In the genomic region with DNA sequence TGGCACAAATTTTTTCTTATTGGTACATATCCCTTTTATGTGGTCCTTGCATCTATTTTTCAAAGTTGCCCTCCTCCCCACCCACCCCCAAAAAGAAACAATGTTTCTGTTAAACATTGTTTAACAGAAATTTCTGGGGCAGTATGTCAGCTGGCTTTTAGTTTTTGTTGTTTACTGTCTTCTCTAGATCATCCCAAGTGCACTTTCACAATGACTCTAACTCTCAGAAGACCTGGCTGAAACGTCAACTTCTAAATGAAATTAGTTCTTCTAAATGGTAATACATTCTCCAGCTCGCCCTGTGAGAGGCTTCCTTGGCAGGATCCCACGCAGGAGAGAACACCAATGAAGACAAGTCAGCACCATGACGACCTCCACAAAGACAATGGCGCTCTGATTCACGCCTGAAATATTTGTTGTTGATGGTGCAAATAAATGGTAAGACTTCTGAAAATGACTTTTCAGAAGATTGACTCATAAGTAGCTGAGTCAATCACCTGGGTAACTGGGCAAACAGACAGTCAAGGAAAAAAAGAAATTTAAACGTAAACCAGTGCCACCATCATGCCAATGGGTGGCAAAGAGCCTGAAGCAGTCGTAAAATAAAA, we compare ENCODE assay signal across 9 cellular contexts.
DNase-seq lines count a peak whose midpoint lies in the region; ATAC-seq and TF ChIP-seq lines count a peak whose summit lies in the region.
"Had no signal": no experiment of that assay in that cellular context is flagged by ENCODE, and none has a peak within 500 bp of the region (broad histone marks: within the 10 kb centered on the region; RNA-seq: fewer than 3 reads in every experiment).

No MANE protein-coding gene starts in this region.

- ATAC-seq in GM19035 (IDR thresholded peaks at IDR 0.05; ENCODE audit: unreplicated experiment) = peak; percentile 87
- peak; percentile 84 for ATAC-seq in HG02970 (IDR thresholded peaks at IDR 0.05; ENCODE audit: low FRiP score, unreplicated experiment)
- no peak for ATAC-seq in mucosa of descending colon

- peak; percentile 72 for DNase-seq in T1000 (lab: John Stamatoyannopoulos, UW)
- peak; percentile 36 for DNase-seq in retinal pigment epithelial cell (ENCODE audit: low read depth)
- no peak for DNase-seq in inferior parietal cortex (ENCODE audit: extremely low spot score)
- no peak for DNase-seq in endothelial cell (ENCODE audit: low spot score)
- DNase-seq in mucosa of descending colon = no peak
- no peak for DNase-seq in occipital lobe (lab: John Stamatoyannopoulos, UW)
- DNase-seq: erythroblast had no signal

- H3K4me3 ChIP-seq in retinal pigment epithelial cell (ENCODE audit: low read length) (no peak overlapping the region), mucosa of descending colon (no peak overlapping the region)

- H3K36me3 ChIP-seq in mucosa of descending colon (ENCODE audit: low read depth) = no peaks in the 10 kb centered on the region

- H3K4me1 ChIP-seq in mucosa of descending colon (ENCODE audit: low read depth) = no peaks in the 10 kb centered on the region

- no peaks in the 10 kb centered on the region for H3K36me3 Mint-ChIP-seq in endothelial cell (ENCODE audit: low read depth, unreplicated experiment)

- peaks cover 2% of the 10 kb centered on the region for H3K27me3 Mint-ChIP-seq in endothelial cell (ENCODE audit: unreplicated experiment)

- no peak overlapping the region for H3K27ac Mint-ChIP-seq in endothelial cell (ENCODE audit: unreplicated experiment)

- intact Hi-C loops in mucosa of descending colon (cut with DNase I, micrococcal nuclease) = no loop called here

- H3K4me1 Mint-ChIP-seq in endothelial cell (ENCODE audit: unreplicated experiment) = no peaks in the 10 kb centered on the region

- H3K9me3 ChIP-seq in mucosa of descending colon = no peaks in the 10 kb centered on the region

- no peak overlapping the region for H3K4me3 Mint-ChIP-seq in endothelial cell (ENCODE audit: unreplicated experiment)

- TF ChIP-seq CTCF in retinal pigment epithelial cell (conservative IDR thresholded peaks at IDR 0.05; ENCODE audit: low read depth, low read length) (no peak), endothelial cell (IDR thresholded peaks at IDR 0.05; ENCODE audit: unreplicated experiment) (no peak), mucosa of descending colon (IDR thresholded peaks at IDR 0.05) (no peak)

- no peaks in the 10 kb centered on the region for H3K9me3 Mint-ChIP-seq in endothelial cell (ENCODE audit: unreplicated experiment)

Comparison
In these comparisons a context has a peak if more than half of its experiments do, and no peak if none do; other contexts are left out.
1. DNase-seq: peak in T1000 (single experiment) and retinal pigment epithelial cell (single experiment); none in inferior parietal cortex (single experiment), endothelial cell (single experiment), mucosa of descending colon (0 of 3) and occipital lobe (single experiment).